In genomic region chr13:20356437-20356836, GRCh38 we compare ENCODE assay signal across 26 cellular contexts.
DNase-seq lines count a peak whose midpoint lies in the region; ATAC-seq, FAIRE-seq and TF ChIP-seq lines count a peak whose summit lies in the region.
"Had no signal": no experiment of that assay in that cellular context is flagged by ENCODE, and none has a peak within 500 bp of the region (broad histone marks: within the 10 kb centered on the region; RNA-seq: fewer than 3 reads in every experiment).

No MANE protein-coding gene starts in this region.

- dilution Hi-C loops in keratinocyte (cut with MboI; ENCODE audit: extremely low pct_ligation_motif_present, low sequenced_read_pairs), result no loop called here

- H3K9me3 Mint-ChIP-seq in astrocyte (ENCODE audit: unreplicated experiment) (peaks cover 5% of the 10 kb centered on the region), type B pancreatic cell (no peaks in the 10 kb centered on the region)
- H3K9me3 Mint-ChIP-seq: GM23338, H9 had no signal

- H3K36me3 Mint-ChIP-seq in astrocyte (ENCODE audit: low read depth, unreplicated experiment) (no peaks in the 10 kb centered on the region), type B pancreatic cell (no peaks in the 10 kb centered on the region)

- TF ChIP-seq CTCF in cardiac muscle cell (IDR thresholded peaks at IDR 0.05; ENCODE audit: low read depth, low read length), result no peak
- TF ChIP-seq CTCF in astrocyte (IDR thresholded peaks at IDR 0.05; ENCODE audit: insufficient read depth, low read depth, low read length), result no peak
- no peak for TF ChIP-seq CTCF in keratinocyte (optimal IDR thresholded peaks at IDR 0.05 in 1 of 3, IDR thresholded peaks at IDR 0.05 in 1 of 3, conservative IDR thresholded peaks at IDR 0.05 in 1 of 3; ENCODE audit: extremely low read depth in 1 of 3, insufficient read depth in 2 of 3, low read length in 3 of 3)
- TF ChIP-seq CTCF in type B pancreatic cell (conservative IDR thresholded peaks at IDR 0.05), result no peak

- DNase-seq in cardiac muscle cell (ENCODE audit: low read depth in 1 of 2, low spot score in 1 of 2) (peak; percentile 9 to 47), Right ventricle myocardium superior (no peak), astrocyte (ENCODE audit: low read depth) (peak; percentile 65), keratinocyte (ENCODE audit: low read depth, low spot score) (no peak), type B pancreatic cell (ENCODE audit: extremely low spot score, unreplicated experiment) (no peak), NCI-H1048 (lab: John Stamatoyannopoulos, UW) (no peak), NCI-H345 (lab: John Stamatoyannopoulos, UW) (no peak)
- no peak for DNase-seq in effector memory CD4-positive, alpha-beta T cell
- DNase-seq: DMS153, DND-41, H9, Kasumi-1, NCI-H1105, NCI-H1436 treated with DMSO at 0.1 percent for 48 hours, NCI-H187 treated with DMSO at 0.1 percent for 48 hours, NCI-H2171 treated with DMSO at 0.1 percent for 48 hours, NCI-H446, NCI-H524 treated with DMSO at 0.1 percent for 48 hours, NCI-H82, PC-9, RPMI8226, SHP77 treated with DMSO at 0.1 percent for 48 hours had no signal

- H3K4me1 ChIP-seq in cardiac muscle cell (ENCODE audit: low read depth) (peaks cover 9% of the 10 kb centered on the region), astrocyte (ENCODE audit: insufficient read depth, low read length) (peaks cover 22% of the 10 kb centered on the region), keratinocyte (ENCODE audit: control insufficient read depth, extremely low read depth, insufficient read depth, low read length) (peaks cover 52% of the 10 kb centered on the region)
- no peaks in the 10 kb centered on the region for H3K4me1 ChIP-seq in effector memory CD4-positive, alpha-beta T cell (ENCODE audit: control insufficient read depth, insufficient read depth, low read length, poor library complexity, severe bottlenecking)

- H2AFZ ChIP-seq in astrocyte (ENCODE audit: low read depth, low read length) (no peak overlapping the region), keratinocyte (ENCODE audit: control insufficient read depth, low read length) (no peak overlapping the region)
- H2AFZ ChIP-seq: GM23338, PC-9 had no signal

- H3K27ac Mint-ChIP-seq in astrocyte (ENCODE audit: unreplicated experiment) (no peak overlapping the region), type B pancreatic cell (peak overlapping the region; percentile 44)
- H3K27ac Mint-ChIP-seq: GM23338, H9 had no signal

- no peaks in the 10 kb centered on the region for H3K9me1 ChIP-seq in keratinocyte (ENCODE audit: control insufficient read depth, extremely low read depth, insufficient read depth, low read length)

- peaks cover 41% of the 10 kb centered on the region for H3K4me1 Mint-ChIP-seq in astrocyte (ENCODE audit: low read depth, unreplicated experiment)
- H3K4me1 Mint-ChIP-seq in type B pancreatic cell (ENCODE audit: unreplicated experiment), result peaks cover 21% of the 10 kb centered on the region

- FAIRE-seq in astrocyte (lab: Jason Lieb, UNC) (no peak), keratinocyte (lab: Jason Lieb, UNC) (peak; percentile 39)
- FAIRE-seq: HepG2, K562 had no signal

- H3K4me2 ChIP-seq in astrocyte (ENCODE audit: low read length) (no peak overlapping the region), keratinocyte (ENCODE audit: control insufficient read depth, extremely low read depth, insufficient read depth, low read depth, low read length) (no peak overlapping the region)
- H3K4me2 ChIP-seq: GM23338, PC-9 had no signal

- H3K27me3 ChIP-seq in cardiac muscle cell (no peaks in the 10 kb centered on the region), astrocyte (ENCODE audit: insufficient read depth, low read length) (no peaks in the 10 kb centered on the region), keratinocyte (ENCODE audit: control insufficient read depth, extremely low read depth, insufficient read depth, low read length) (no peaks in the 10 kb centered on the region)
- no peaks in the 10 kb centered on the region for H3K27me3 ChIP-seq in effector memory CD4-positive, alpha-beta T cell (replicated peaks; ENCODE audit: control insufficient read depth, insufficient read depth, low read length, poor library complexity, severe bottlenecking)

- H3K9me3 ChIP-seq in cardiac muscle cell (ENCODE audit: low read depth) (no peaks in the 10 kb centered on the region), astrocyte (ENCODE audit: insufficient read depth, low read depth, low read length) (no peaks in the 10 kb centered on the region), keratinocyte (ENCODE audit: control insufficient read depth, low read depth, low read length) (no peaks in the 10 kb centered on the region)
- no peaks in the 10 kb centered on the region for H3K9me3 ChIP-seq in effector memory CD4-positive, alpha-beta T cell (ENCODE audit: control insufficient read depth, low read length)

- H3K27me3 Mint-ChIP-seq in astrocyte (ENCODE audit: low read depth, unreplicated experiment), result no peaks in the 10 kb centered on the region
- H3K27me3 Mint-ChIP-seq in type B pancreatic cell, result no peaks in the 10 kb centered on the region

- H3K4me3 ChIP-seq in cardiac muscle cell, result no peak overlapping the region
- no peak overlapping the region for H3K4me3 ChIP-seq in astrocyte (ENCODE audit: insufficient read depth, low read depth, low read length)
- H3K4me3 ChIP-seq in keratinocyte (ENCODE audit: control insufficient read depth in 2 of 3, extremely low read depth in 1 of 3, insufficient read depth in 2 of 3, low read depth in 1 of 3, low read length in 3 of 3), result no peak overlapping the region
- H3K4me3 ChIP-seq in effector memory CD4-positive, alpha-beta T cell (ENCODE audit: insufficient read depth, low read depth, low read length, poor library complexity, severe bottlenecking), result no peak overlapping the region
- H3K4me3 ChIP-seq: GM23338, K562, PC-9 had no signal

- no peak for ATAC-seq in Right ventricle myocardium superior (ENCODE audit: poor library complexity)
- ATAC-seq: GM23338, HepG2, K562 had no signal

- H3K36me3 ChIP-seq in cardiac muscle cell (no peaks in the 10 kb centered on the region), astrocyte (ENCODE audit: insufficient read depth, low read length) (no peaks in the 10 kb centered on the region), keratinocyte (ENCODE audit: control insufficient read depth in 2 of 2, extremely low read depth in 1 of 2, insufficient read depth in 2 of 2, low read length in 2 of 2) (no peaks in the 10 kb centered on the region)
- no peaks in the 10 kb centered on the region for H3K36me3 ChIP-seq in effector memory CD4-positive, alpha-beta T cell (ENCODE audit: control insufficient read depth, insufficient read depth, low read length)

- H3K79me2 ChIP-seq in astrocyte (ENCODE audit: insufficient read depth, low read length), result no peaks in the 10 kb centered on the region
- no peaks in the 10 kb centered on the region for H3K79me2 ChIP-seq in keratinocyte (ENCODE audit: control insufficient read depth, insufficient read depth, low read length)

- intact Hi-C loops in Right ventricle myocardium superior (cut with DNase I), result no loop called here

- H3K4me3 Mint-ChIP-seq in astrocyte (ENCODE audit: unreplicated experiment) (no peak overlapping the region), type B pancreatic cell (no peak overlapping the region)
- H3K4me3 Mint-ChIP-seq: GM23338, H9 had no signal

- H3K27ac ChIP-seq in cardiac muscle cell (no peak overlapping the region), astrocyte (ENCODE audit: low read depth, low read length) (no peak overlapping the region), keratinocyte (ENCODE audit: control insufficient read depth, insufficient read depth, low read length) (no peak overlapping the region)
- H3K27ac ChIP-seq in effector memory CD4-positive, alpha-beta T cell (ENCODE audit: insufficient read depth, low read length, poor library complexity, severe bottlenecking), result no peak overlapping the region
- H3K27ac ChIP-seq: 22Rv1, PC-9 had no signal

- H3K9ac ChIP-seq in astrocyte (ENCODE audit: low read length) (no peak overlapping the region), keratinocyte (ENCODE audit: control insufficient read depth, extremely low read depth, insufficient read depth, low read length) (no peak overlapping the region)

- H4K20me1 ChIP-seq in astrocyte (ENCODE audit: insufficient read depth, low read length), result no peaks in the 10 kb centered on the region
- H4K20me1 ChIP-seq in keratinocyte (ENCODE audit: control insufficient read depth, extremely low read depth, insufficient read depth, low read length), result no peaks in the 10 kb centered on the region

Comparison
In these comparisons a context has a peak if more than half of its experiments do, and no peak if none do; other contexts are left out.
1. DNase-seq: peak in cardiac muscle cell (2 of 2) and astrocyte (single experiment); none in Right ventricle myocardium superior (single experiment), keratinocyte (single experiment), type B pancreatic cell (single experiment), NCI-H1048 (single experiment), NCI-H345 (single experiment) and effector memory CD4-positive, alpha-beta T cell (0 of 3).